8 cellular contexts compared by ENCODE assay signal in genomic region chr7:44622342-44623151, GRCh38. TPM values are rescaled to one million over a fixed set of nuclear protein-coding genes. Genes with fewer than 3 reads are reported as not detected.
DNase-seq lines count a peak whose midpoint lies in the region; ATAC-seq and TF ChIP-seq lines count a peak whose summit lies in the region.

No MANE protein-coding gene starts in this region.

- ATAC-seq in GM21381 (IDR thresholded peaks at IDR 0.05; ENCODE audit: unreplicated experiment): peak; percentile 58
- peak; percentile 51 to 59 for ATAC-seq in gastrocnemius medialis

- H3K27me3 ChIP-seq in KMS-11 (ENCODE audit: insufficient read depth, low read depth) (no peaks in the 10 kb centered on the region), colonic mucosa (no peaks in the 10 kb centered on the region), gastrocnemius medialis (no peaks in the 10 kb centered on the region)

- H3K9ac ChIP-seq in KMS-11: no peak overlapping the region
- H3K9ac ChIP-seq in colonic mucosa (ENCODE audit: low read depth in 2 of 2, low read length in 2 of 2): no peak overlapping the region

- peaks cover 86% of the 10 kb centered on the region for H3K4me1 ChIP-seq in KMS-11 (ENCODE audit: low read depth, poor library complexity, severe bottlenecking)
- peaks cover 9% of the 10 kb centered on the region for H3K4me1 ChIP-seq in colonic mucosa
- H3K4me1 ChIP-seq in gastrocnemius medialis: peaks cover 64 to 66% of the 10 kb centered on the region in 2 donors

- peak overlapping the region; percentile 49 for H3K27ac ChIP-seq in KMS-11
- H3K27ac ChIP-seq in colonic mucosa: peak overlapping the region; percentile 25
- peak overlapping the region; percentile 71 to 93 (median 81) for H3K27ac ChIP-seq in gastrocnemius medialis

- no peak for TF ChIP-seq POLR2A in gastrocnemius medialis (IDR thresholded peaks at IDR 0.05)

- H3K36me3 ChIP-seq in KMS-11 (ENCODE audit: insufficient read depth) (no peaks in the 10 kb centered on the region; the same call in 1 of the 2 replicates), colonic mucosa (no peaks in the 10 kb centered on the region), gastrocnemius medialis (peaks cover 0 to 14% of the 10 kb centered on the region in 2 donors)

- peaks cover 90% of the 10 kb centered on the region for H3K79me2 ChIP-seq in KMS-11 (ENCODE audit: insufficient read depth, low read depth)

- H4K20me1 ChIP-seq in KMS-11 (ENCODE audit: insufficient read depth): peaks cover 3% of the 10 kb centered on the region; the same call in 1 of the 2 replicates

- in situ Hi-C loops in gastrocnemius medialis (cut with MboI; ENCODE audit: low sequenced_read_pairs in 4 of 4): no loop called here

- TF ChIP-seq CTCF in KMS-11 (conservative IDR thresholded peaks at IDR 0.05; ENCODE audit: low read depth, low read length) (no peak), colonic mucosa (IDR thresholded peaks at IDR 0.05) (no peak), gastrocnemius medialis (IDR thresholded peaks at IDR 0.05 in 4 of 5, conservative IDR thresholded peaks at IDR 0.05 in 1 of 5) (no peak)

- H3K4me2 ChIP-seq in KMS-11: peak overlapping the region; percentile 62; the same call in 1 of the 2 replicates

- no peaks in the 10 kb centered on the region for H3K9me3 ChIP-seq in colonic mucosa
- H3K9me3 ChIP-seq in gastrocnemius medialis: no peaks in the 10 kb centered on the region

- H3K4me3 ChIP-seq in KMS-11 (IDR thresholded peaks at IDR 0.05; ENCODE audit: insufficient read depth, low read depth, low read length) (no peak overlapping the region), colonic mucosa (no peak overlapping the region), gastrocnemius medialis (peak overlapping the region in 1 of 4 donors; percentile 9)

- peak; percentile 34 for DNase-seq in CD1c-positive myeloid dendritic cell (ENCODE audit: extremely low spot score)
- DNase-seq in colonic mucosa: no peak
- DNase-seq in gastrocnemius medialis: no peak
- DNase-seq in COR-L47 (lab: John Stamatoyannopoulos, UW): no peak
- DNase-seq in germinal center (ENCODE audit: low spot score): no peak
- DNase-seq in NCI-H146 (lab: John Stamatoyannopoulos, UW): no peak

- intact Hi-C loops in colonic mucosa (cut with DNase I) (no loop called here), gastrocnemius medialis (cut with DNase I; ENCODE audit: low total_unique reads) (no loop called here)

- no peak overlapping the region for H2AFZ ChIP-seq in KMS-11 (ENCODE audit: low read depth)

RNA-seq across cellular contexts. Expression of gene OGDH, which starts 16.1 kb away (rescaled TPM):
- 100 to 1,000 TPM; 142 to 164 TPM for total RNA-seq in colonic mucosa
- 100 to 1,000 TPM; 224 to 462 (median 396) TPM for total RNA-seq in gastrocnemius medialis

RNA-seq across cellular contexts. Expression of gene TMED4, which starts 40.5 kb away (rescaled TPM):
- total RNA-seq in colonic mucosa (10 to 100 TPM; 81.7 to 96.9 TPM), gastrocnemius medialis (100 to 1,000 TPM in 3 of 4 donors, 10 to 100 TPM in 1; 85.8 to 162 (median 101) TPM)

RNA-seq across cellular contexts. Expression of gene DDX56, which starts 48.8 kb away (rescaled TPM):
- total RNA-seq in colonic mucosa (10 to 100 TPM; 41.1 to 90.6 TPM), gastrocnemius medialis (10 to 100 TPM; 57.7 to 73.2 (median 66.1) TPM)

Comparison
In these comparisons a context has a peak if more than half of its experiments do, and no peak if none do; other contexts are left out.
1. H3K27ac ChIP-seq: peak in every context shown above with its lines; median percentile 81 in gastrocnemius medialis; 49 in KMS-11; 25 in colonic mucosa.